In the genomic region with DNA sequence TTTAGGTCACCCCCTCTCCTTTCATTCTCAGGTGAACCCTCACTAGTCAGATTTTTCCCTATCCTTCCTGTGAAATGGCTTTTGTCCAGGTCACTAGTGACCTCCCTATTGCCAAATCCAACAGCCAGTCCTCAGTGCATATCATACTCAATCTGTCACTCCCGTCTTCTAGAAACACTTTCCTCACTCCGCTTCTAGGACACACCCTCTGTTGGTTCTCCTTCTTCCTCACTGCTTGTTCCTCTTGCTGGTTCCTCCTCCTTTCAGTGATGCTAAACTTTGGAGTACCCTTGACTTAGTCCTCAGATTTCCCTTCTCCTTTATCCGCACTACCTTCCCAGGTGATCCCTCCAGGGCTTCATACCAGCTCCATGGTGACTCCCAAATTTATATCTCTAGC, we compare ENCODE assay signal across 15 cellular contexts.
"Had no signal": no experiment of that assay in that cellular context is flagged by ENCODE, and none has a peak within 500 bp of the region (broad histone marks: within the 10 kb centered on the region; RNA-seq: fewer than 3 reads in every experiment).

No MANE protein-coding gene starts in this region.

- H3K4me3 Mint-ChIP-seq: activated naive CD4-positive, alpha-beta T cell treated with anti-CD3 and anti-CD28 coated beads, Interleukin-2, amount 10 ng/mL, durations not matched to agents 7 days and 5 days; activated T-helper 17 cell treated with anti-CD3 and anti-CD28 coated beads, Interleukin-2, amount 50 U/mL, for 72 hours; central memory CD8-positive, alpha-beta T cell; naive B cell; T-cell had no signal

- H2AFZ ChIP-seq: hepatocyte had no signal

- ATAC-seq: activated T-helper 17 cell treated with anti-CD3 and anti-CD28 coated beads, Interleukin-2, amount 50 U/mL, for 72 hours; T-cell had no signal

- H3K36me3 Mint-ChIP-seq: activated naive CD4-positive, alpha-beta T cell treated with anti-CD3 and anti-CD28 coated beads, Interleukin-2, amount 10 ng/mL, durations not matched to agents 7 days and 5 days; naive B cell; T-cell had no signal

- H3K27ac Mint-ChIP-seq: activated naive CD4-positive, alpha-beta T cell treated with anti-CD3 and anti-CD28 coated beads, Interleukin-2, amount 10 ng/mL, durations not matched to agents 7 days and 5 days; activated T-helper 17 cell treated with anti-CD3 and anti-CD28 coated beads, Interleukin-2, amount 50 U/mL, for 72 hours; naive B cell; T-cell had no signal

- FAIRE-seq: small intestine had no signal

- H3K36me3 ChIP-seq: adrenal gland, right atrium auricular region, transverse colon had no signal

- DNase-seq: activated CD4-positive, alpha-beta T cell treated with anti-CD3 and anti-CD28 coated beads, Interleukin-2, amount 50 U/mL, for 1 hour; activated CD4-positive, CD25-positive, alpha-beta regulatory T cell; activated naive CD4-positive, alpha-beta T cell treated with anti-CD3 and anti-CD28 coated beads, Interleukin-2, amount 10 ng/mL, durations not matched to agents 7 days and 5 days; activated T-cell treated with anti-CD3 and anti-CD28 coated beads for 4 hours; adrenal gland; kidney glomerular epithelial cell; naive B cell; posterior cingulate gyrus; small intestine; T-cell; transverse colon had no signal

- H3K27ac ChIP-seq: adrenal gland, hepatocyte, right atrium auricular region, transverse colon had no signal

- H3K9me3 ChIP-seq: adrenal gland, right atrium auricular region, transverse colon had no signal

- H3K27me3 Mint-ChIP-seq: central memory CD8-positive, alpha-beta T cell had no signal

- H3K4me2 ChIP-seq: hepatocyte had no signal

- H3K27me3 ChIP-seq: right atrium auricular region had no signal

- H3K4me1 Mint-ChIP-seq: activated naive CD4-positive, alpha-beta T cell treated with anti-CD3 and anti-CD28 coated beads, Interleukin-2, amount 10 ng/mL, durations not matched to agents 7 days and 5 days; activated T-helper 17 cell treated with anti-CD3 and anti-CD28 coated beads, Interleukin-2, amount 50 U/mL, for 72 hours; central memory CD8-positive, alpha-beta T cell; T-cell had no signal

- H3K9me3 Mint-ChIP-seq: activated naive CD4-positive, alpha-beta T cell treated with anti-CD3 and anti-CD28 coated beads, Interleukin-2, amount 10 ng/mL, durations not matched to agents 7 days and 5 days; activated T-helper 17 cell treated with anti-CD3 and anti-CD28 coated beads, Interleukin-2, amount 50 U/mL, for 72 hours; central memory CD8-positive, alpha-beta T cell; naive B cell; T-cell had no signal

- H3K4me3 ChIP-seq: adrenal gland, hepatocyte, right atrium auricular region, transverse colon had no signal

- H3K4me1 ChIP-seq: adrenal gland, transverse colon had no signal

- H3K79me2 ChIP-seq: hepatocyte had no signal
